In the genomic region with DNA sequence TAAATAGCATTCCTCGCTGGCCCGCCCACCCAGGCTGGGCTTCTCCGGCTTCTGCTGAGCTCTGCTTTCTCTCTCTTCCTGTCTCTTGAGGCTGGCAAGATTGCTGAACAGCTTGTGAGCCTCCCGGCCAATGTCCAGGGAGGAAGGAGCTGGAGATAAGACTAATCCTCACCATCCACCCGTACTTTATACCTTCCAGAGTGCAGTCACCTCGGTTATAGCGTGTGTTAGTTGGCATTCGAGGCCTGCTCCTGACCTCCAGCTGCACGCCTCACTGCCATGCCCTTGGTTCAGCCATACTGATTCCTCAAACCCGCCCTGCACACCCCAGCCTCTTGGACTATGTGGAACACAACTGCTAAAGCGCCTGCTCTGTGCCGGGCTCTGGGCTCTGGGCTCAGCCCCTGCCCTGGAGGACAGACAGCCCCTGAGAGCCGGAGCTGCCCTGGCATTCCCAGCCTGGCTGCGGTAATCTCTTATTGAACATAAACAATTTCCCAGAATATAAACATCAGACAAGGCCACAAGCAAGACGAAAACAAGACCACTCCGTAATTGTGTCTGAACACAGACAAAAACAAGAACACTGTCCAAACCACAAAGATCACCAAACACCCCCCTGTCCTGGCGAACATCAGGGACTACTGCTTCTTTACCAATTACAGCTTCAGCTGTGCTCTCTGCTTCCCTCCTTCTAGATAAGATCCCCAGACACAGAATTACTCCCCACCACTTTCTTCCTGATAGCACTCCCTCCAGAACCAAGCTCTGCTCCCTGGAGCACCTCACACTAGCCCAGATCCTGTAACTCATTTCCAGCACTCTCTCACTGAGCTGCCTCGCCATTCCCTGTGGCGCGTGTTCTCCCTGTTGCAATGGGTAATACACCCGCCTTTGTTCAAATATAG, we compare ENCODE assay signal across 11 cellular contexts. TPM values are rescaled to one million over a fixed set of nuclear protein-coding genes. Genes with fewer than 3 reads are reported as not detected.
A peak's percentile ranks its signal among the peaks of the same experiment; 100 is the strongest.
DNase-seq lines count a peak whose midpoint lies in the region; ATAC-seq, FAIRE-seq and TF ChIP-seq lines count a peak whose summit lies in the region.
"Had no signal": no experiment of that assay in that cellular context is flagged by ENCODE, and none has a peak within 500 bp of the region (broad histone marks: within the 10 kb centered on the region; RNA-seq: fewer than 3 reads in every experiment).

No MANE protein-coding gene starts in this region.

- FAIRE-seq in endometrium (lab: Jason Lieb, UNC), result peak; percentile 12

- intact Hi-C loops in testis (cut with DNase I; ENCODE audit: low total_unique reads), result no loop called here

- 72% methylated on average over 21 of the region's 21 CpGs for WGBS in liver
- 43 to 45% methylated on average over 17 to 21 of the region's 21 CpGs for WGBS in testis, 2 donors

- no peak overlapping the region for H3K9ac ChIP-seq in liver (ENCODE audit: low read depth in 1 of 2, low read length in 2 of 2)

- H3K4me1 ChIP-seq in liver (ENCODE audit: control insufficient read depth in 4 of 4, insufficient read depth in 4 of 4, low read length in 3 of 4) (peaks cover 2 to 13% (median 4%) of the 10 kb centered on the region in 4 donors), testis (peaks cover 27% of the 10 kb centered on the region)

- H3K27ac ChIP-seq in liver (ENCODE audit: low read depth in 1 of 2, low read length in 2 of 2) (peak overlapping the region; percentile 6 to 53), testis (no peak overlapping the region), coronary artery (peak overlapping the region in 1 of 2 donors; percentile 27)

- DNase-seq in OCI-M1 (lab: John Stamatoyannopoulos, UW) (peak; percentile 52), testis (peak; percentile 71), coronary artery (ENCODE audit: low spot score) (no peak), HPDE6-E6E7 (ENCODE audit: extremely low spot score) (no peak)
- DNase-seq: activated CD4-positive, alpha-beta T cell treated with anti-CD3 and anti-CD28 coated beads, Interleukin-2, amount 50 U/mL, for 1 hour; activated naive CD8-positive, alpha-beta T cell treated with anti-CD3 and anti-CD28 coated beads for 36 hours; DMS79 treated with DMSO at 0.1 percent for 48 hours had no signal

- no peaks in the 10 kb centered on the region for H3K9me3 ChIP-seq in liver (ENCODE audit: control insufficient read depth in 4 of 4, low read length in 3 of 4)
- H3K9me3 ChIP-seq in testis, result no peaks in the 10 kb centered on the region

- peak in 1 of 2 donors; percentile 5 for TF ChIP-seq RAD21 in liver (IDR thresholded peaks at IDR 0.05)

- H3K27me3 ChIP-seq in liver (ENCODE audit: control insufficient read depth in 4 of 4, insufficient read depth in 4 of 4, low read length in 3 of 4) (no peaks in the 10 kb centered on the region), testis (no peaks in the 10 kb centered on the region)

- no peak overlapping the region for H3K4me3 ChIP-seq in liver (ENCODE audit: low read depth in 1 of 3, low read length in 3 of 3)
- no peak overlapping the region for H3K4me3 ChIP-seq in testis
- H3K4me3 ChIP-seq in coronary artery, result no peak overlapping the region

- no peak for ATAC-seq in HG02759 (IDR thresholded peaks at IDR 0.05; ENCODE audit: unreplicated experiment)
- ATAC-seq in GM21717 (IDR thresholded peaks at IDR 0.05; ENCODE audit: unreplicated experiment), result no peak

- no peak for TF ChIP-seq CTCF in liver (IDR thresholded peaks at IDR 0.05; ENCODE audit: low read depth, low read length, missing input control)
- TF ChIP-seq CTCF in testis (IDR thresholded peaks at IDR 0.05), result no peak
- TF ChIP-seq CTCF in coronary artery (IDR thresholded peaks at IDR 0.05), result no peak

- TF ChIP-seq POLR2A in testis (IDR thresholded peaks at IDR 0.05), result no peak

- H3K36me3 ChIP-seq in liver (ENCODE audit: control insufficient read depth in 4 of 4, insufficient read depth in 3 of 4, low read depth in 1 of 4, low read length in 3 of 4) (no peaks in the 10 kb centered on the region), testis (ENCODE audit: low read depth, missing control alignments) (no peaks in the 10 kb centered on the region)

TF ChIP-seq in liver, 16 proteins besides CTCF, POLR2A, EP300 and RAD21:
- peak; percentile 90 for TF ChIP-seq NR2F2 (IDR thresholded peaks at IDR 0.05)
- TF ChIP-seq SP1 (IDR thresholded peaks at IDR 0.05), result no peak

RNA-seq across cellular contexts. Expression of a gene that starts 57.0 kb away (rescaled TPM):
- total RNA-seq in liver (10 to 100 TPM in 1 of 2 donors, 1 to 10 TPM in 1; 8.5 to 13.7 TPM), testis (100 to 1,000 TPM in 1 of 2 donors, 10 to 100 TPM in 1; 99.5 to 139 TPM)
- polyA plus RNA-seq in liver (1 to 10 TPM; 1.2 to 8.5 TPM), testis (ENCODE audit: insufficient read depth, low read depth, low replicate concordance) (60.5 TPM)

Comparison
In these comparisons a context has a peak if more than half of its experiments do, and no peak if none do; other contexts are left out.
1. DNase-seq: peak in OCI-M1 (single experiment) and testis (single experiment); none in coronary artery (single experiment) and HPDE6-E6E7 (single experiment).
2. H3K27ac ChIP-seq: peak in liver (2 of 2); none in testis (0 of 2).
3. RNA of a gene that starts 57.0 kb away (total RNA-seq): 99.5 to 139 TPM in testis; 8.5 to 13.7 TPM in liver; every median in the first group is over 4 times any median in the second.